Comparison of ENCODE assay signal across 8 cellular contexts in genomic region chr17:35795007-35795870, GRCh38. TPM values are rescaled to one million over a fixed set of nuclear protein-coding genes. Genes with fewer than 3 reads are reported as not detected.
DNase-seq lines count a peak whose midpoint lies in the region; ATAC-seq, FAIRE-seq and TF ChIP-seq lines count a peak whose summit lies in the region.

Gene MMP28 (minus strand): TSS chr17:35795641. CDS start chr17:35795377, 264 bp downstream.

- no peaks in the 10 kb centered on the region for H3K36me3 ChIP-seq in SK-N-SH (replicated peaks in 1 of 2; ENCODE audit: control insufficient read depth in 1 of 2, insufficient read depth in 2 of 2, low read length in 1 of 2)
- no peaks in the 10 kb centered on the region for H3K36me3 ChIP-seq in K562 (ENCODE audit: control insufficient read depth, insufficient read depth, low read length)
- H3K36me3 ChIP-seq in smooth muscle cell (ENCODE audit: low read depth) = no peaks in the 10 kb centered on the region

- CTCF ChIA-PET in SK-N-SH (lab: Yijun Ruan, JAX) (interaction anchor here (0.7 to 7.0 kb wide), 8 partner anchors 8 to 33 kb away, joined by 3 to 99 read pairs (median 4); partner anchors contain the start of gene TAF15), K562 (lab: Yijun Ruan, JAX; ENCODE audit: low intra/inter-chr PET ratio) (interaction anchor here (0.6 kb wide), 1 partner anchor 31 kb away, joined by 3 read pairs; no protein-coding TSS in a partner anchor)

- H3K9me3 ChIP-seq in SK-N-SH (no peaks in the 10 kb centered on the region), K562 (replicated peaks; ENCODE audit: control insufficient read depth, insufficient read depth, low read depth, low read length) (no peaks in the 10 kb centered on the region), smooth muscle cell (replicated peaks; ENCODE audit: low read depth) (no peaks in the 10 kb centered on the region)

- peaks cover 0 to 44% of the 10 kb centered on the region in 2 experiments; a peak in 2 of 4 replicates for H3K4me1 ChIP-seq in SK-N-SH (ENCODE audit: control insufficient read depth in 1 of 2, insufficient read depth in 2 of 2, low read depth in 1 of 2, low read length in 1 of 2)
- peaks cover 0 to 14% of the 10 kb centered on the region in 2 experiments; a peak in 4 of 5 replicates for H3K4me1 ChIP-seq in K562 (replicated peaks in 1 of 2; ENCODE audit: control insufficient read depth in 2 of 2, insufficient read depth in 2 of 2, low read length in 2 of 2)
- H3K4me1 ChIP-seq in smooth muscle cell (ENCODE audit: low read depth) = no peaks in the 10 kb centered on the region

- TF ChIP-seq RAD21 in SK-N-SH (IDR thresholded peaks at IDR 0.05; ENCODE audit: low read length) (no peak), K562 (CRISPR knock-in tag; conservative IDR thresholded peaks at IDR 0.05 in 1 of 2, IDR thresholded peaks at IDR 0.05 in 1 of 2) (no peak)

- H3K9me2 ChIP-seq in SK-N-SH = no peaks in the 10 kb centered on the region

- no peak for FAIRE-seq in K562 (lab: Jason Lieb, UNC)

- H2AFZ ChIP-seq in SK-N-SH (ENCODE audit: low read depth) (no peak within 1 kb of the TSS), K562 (ENCODE audit: low read depth, low read length) (0 out of 2 replicates have a peak within 1 kb of the TSS, but pooled peaks have one; percentile 53), smooth muscle cell (ENCODE audit: low read depth) (peak within 1 kb of the TSS; percentile 74)

- H3K27me3 ChIP-seq in SK-N-SH (ENCODE audit: insufficient read depth) = peaks cover 47% of the 10 kb centered on the region
- peaks cover 48 to 72% of the 10 kb centered on the region in 2 experiments for H3K27me3 ChIP-seq in K562 (ENCODE audit: control insufficient read depth in 2 of 2, insufficient read depth in 2 of 2, low read length in 2 of 2)
- H3K27me3 ChIP-seq in smooth muscle cell (ENCODE audit: low read depth) = no peaks in the 10 kb centered on the region

- H3F3A ChIP-seq in SK-N-SH (replicated peaks; ENCODE audit: insufficient read depth) (no peaks in the 10 kb centered on the region), smooth muscle cell (ENCODE audit: low read depth) (peaks cover 15% of the 10 kb centered on the region)

- H3K9ac ChIP-seq in SK-N-SH (no peak within 1 kb of the TSS), K562 (ENCODE audit: insufficient read depth in 1 of 2, low read depth in 2 of 2, low read length in 2 of 2) (peak within 1 kb of the TSS in 1 of 2 experiments; percentile 64; a peak in 2 of 4 replicates), smooth muscle cell (ENCODE audit: low read depth) (no peak within 1 kb of the TSS)

- TF ChIP-seq CTCF in SK-N-SH (IDR thresholded peaks at IDR 0.05) (no peak), K562 (IDR thresholded peaks at IDR 0.05 in 2 of 3, conservative IDR thresholded peaks at IDR 0.05 in 1 of 3; ENCODE audit: insufficient read depth in 2 of 3, low read depth in 1 of 3, low read length in 3 of 3) (no peak), smooth muscle cell (IDR thresholded peaks at IDR 0.05; ENCODE audit: borderline replicate concordance, insufficient read depth, poor library complexity, severe bottlenecking) (no peak)

- 24% methylated on average over 36 of the region's 89 CpGs for WGBS in SK-N-SH (ENCODE audit: low lambda C conversion rate)
- 7% methylated on average over 42 of the region's 89 CpGs for WGBS in K562 (ENCODE audit: insufficient coverage, low coverage, missing lambda C conversion rate)
- 1% methylated on average over 58 of the region's 89 CpGs for WGBS in smooth muscle cell (ENCODE audit: low lambda C conversion rate)

- no TSS peak for BruUV-seq in K562 (replicated peaks; lab: Mats Ljungman, UMichigan)

- peak within 1 kb of the TSS; percentile 77 for H3K4me2 ChIP-seq in SK-N-SH
- H3K4me2 ChIP-seq in K562 (ENCODE audit: insufficient read depth, low read length) = peak within 1 kb of the TSS; percentile 59
- peak within 1 kb of the TSS; percentile 93 for H3K4me2 ChIP-seq in smooth muscle cell

- POLR2A ChIA-PET in SK-N-SH (lab: Yijun Ruan, JAX) (interaction anchor here (0.7 kb wide), 1 partner anchor 31 kb away, joined by 3 read pairs; no protein-coding TSS in a partner anchor), K562 (lab: Yijun Ruan, JAX) (interaction anchor here (0.7 to 2.0 kb wide), 3 partner anchors 9 to 301 kb away, joined by 4 to 13 read pairs (median 5); partner anchors contain the start of gene TAF15)

- in situ Hi-C loops in K562 (cut with MboI) = no loop called here

- H3K9me1 ChIP-seq in K562 (ENCODE audit: control insufficient read depth, insufficient read depth, low read length) = no peaks in the 10 kb centered on the region

- H3K27ac ChIP-seq in SK-N-SH (ENCODE audit: low read depth in 2 of 2, low read length in 1 of 2) (peak within 1 kb of the TSS in 1 of 2 experiments; percentile 53; a peak in 1 of 4 replicates), K562 (ENCODE audit: extremely low read depth, low read depth, low read length) (no peak within 1 kb of the TSS), smooth muscle cell (ENCODE audit: low read depth) (no peak within 1 kb of the TSS)

- intact Hi-C loops in K562 (cut with micrococcal nuclease) = no loop called here

- DNase-seq in NCI-H1417 (lab: John Stamatoyannopoulos, UW) (peak; percentile 44 to 78 (median 77)), NCI-H1417 treated with DMSO at 0.1 percent for 48 hours (lab: John Stamatoyannopoulos, UW) (no peak), SK-N-SH (peak; percentile 86), K562 (ENCODE audit: extremely low read depth in 1 of 4, low spot score in 3 of 4) (peak; percentile 43 to 74 (median 66)), iPS-NIHi11 (ENCODE audit: low spot score) (peak; percentile 82), smooth muscle cell (lab: John Stamatoyannopoulos, UW; ENCODE audit: unreplicated experiment) (no peak), globus pallidus (ENCODE audit: low spot score) (no peak)

- no peak for TF ChIP-seq POLR2A in K562 (conservative IDR thresholded peaks at IDR 0.05)

- no peak for TF ChIP-seq EP300 in SK-N-SH (IDR thresholded peaks at IDR 0.05; ENCODE audit: borderline replicate concordance in 1 of 2, low read depth in 1 of 2, low read length in 1 of 2)
- no peak for TF ChIP-seq EP300 in K562 (IDR thresholded peaks at IDR 0.05; ENCODE audit: low read length)

- H3K4me3 ChIP-seq in SK-N-SH (ENCODE audit: low read depth in 2 of 2, low read length in 1 of 2) (peak within 1 kb of the TSS; percentile 55 to 56; a peak in 3 of 4 replicates), K562 (peak within 1 kb of the TSS; percentile 4; the same call in 1 of the 2 replicates), smooth muscle cell (peak within 1 kb of the TSS; percentile 65)

- no peaks in the 10 kb centered on the region for H4K20me1 ChIP-seq in SK-N-SH (ENCODE audit: insufficient read depth)
- H4K20me1 ChIP-seq in K562 (replicated peaks; ENCODE audit: control insufficient read depth, insufficient read depth, low read length) = peaks cover 4% of the 10 kb centered on the region; the same call in 1 of the 2 replicates
- no peaks in the 10 kb centered on the region for H4K20me1 ChIP-seq in smooth muscle cell (ENCODE audit: low read depth)

- ATAC-seq in K562 (peak; percentile 82), HG02623 (IDR thresholded peaks at IDR 0.05; ENCODE audit: unreplicated experiment) (no peak)

- H3K79me2 ChIP-seq in SK-N-SH (ENCODE audit: insufficient read depth) (no peaks in the 10 kb centered on the region), K562 (ENCODE audit: control insufficient read depth, insufficient read depth, low read length) (no peaks in the 10 kb centered on the region), smooth muscle cell (ENCODE audit: low read depth) (peaks cover 32% of the 10 kb centered on the region)

TF ChIP-seq in SK-N-SH, 30 proteins besides CTCF, POLR2A, EP300 and RAD21 (continues in another document):
- TF ChIP-seq MXI1 (IDR thresholded peaks at IDR 0.05; ENCODE audit: low read depth, low read length) (no peak), USF1 (IDR thresholded peaks at IDR 0.05; ENCODE audit: borderline replicate concordance, low read depth) (no peak), JUND (IDR thresholded peaks at IDR 0.05) (no peak)

TF ChIP-seq in K562, 482 proteins besides CTCF, POLR2A, EP300 and RAD21 (continues in another document):
- TF ChIP-seq EGR1 (conservative IDR thresholded peaks at IDR 0.05) = peak; percentile 45
- peak in 1 of 2 experiments; percentile 15 for TF ChIP-seq E2F6 (IDR thresholded peaks at IDR 0.05; ENCODE audit: borderline replicate concordance in 1 of 2, extremely low read depth in 1 of 2, insufficient read depth in 1 of 2, insufficient read length in 1 of 2, low read depth in 1 of 2, low read length in 1 of 2, poor library complexity in 1 of 2, severe bottlenecking in 1 of 2)
- peak in 1 of 2 experiments; percentile 40; a peak in 1 of 4 replicates for TF ChIP-seq SRF (CRISPR knock-in tag; IDR thresholded peaks at IDR 0.05)
- TF ChIP-seq TCF7 (IDR thresholded peaks at IDR 0.05; ENCODE audit: borderline replicate concordance) = no peak
- no peak for TF ChIP-seq FOXJ3 (CRISPR knock-in tag; IDR thresholded peaks at IDR 0.05)
- TF ChIP-seq FOXJ2 (tag; IDR thresholded peaks at IDR 0.05) = no peak

RNA-seq across cellular contexts. Expression of gene MMP28, which starts in this region (rescaled TPM):
- polyA plus RNA-seq in SK-N-SH (2012; rRNA removed) (0.23 and 0.33 TPM in 2 replicates), K562 (2011; rRNA removed) (not detected in 2 replicates), K562 (2014; fragmentation: Illumina TruSeq; extraction: Trizol) (not detected in 2 replicates), K562 (2014; fragmentation: Nextera tagmentation; extraction: Ambion mirVana) (not detected), K562 (2014; rRNA removed) (not detected in 2 replicates), smooth muscle cell (25.7 and 51.4 TPM in 2 replicates)
- polyA plus RNA-seq in SK-N-SH (2012; cell fraction: cytosol; rRNA removed) = 0.30 and 0.52 TPM in 2 replicates
- 0.32 and 0.40 TPM in 2 replicates for polyA plus RNA-seq in SK-N-SH (2012; cell fraction: nucleus; rRNA removed)
- total RNA-seq in K562 (2011; cell fraction: chromatin; rRNA removed; ENCODE audit: low replicate concordance) = not detected in 2 replicates
- total RNA-seq in K562 (2011; cell fraction: nucleolus; rRNA removed) = not detected in 2 replicates
- total RNA-seq in K562 (2011; cell fraction: nucleoplasm; rRNA removed) = not detected in 2 replicates
- total RNA-seq in K562 (2014; rRNA removed) (not detected in 2 replicates), K562 (2014; rRNA removed; fragmentation: Illumina TruSeq; extraction: Trizol) (not detected in 2 replicates), K562 (2015; rRNA removed; fragmentation: Illumina TruSeq; extraction: Trizol) (not detected in 2 replicates), K562 (2021) (not detected in 2 replicates), smooth muscle cell (38.0 and 50.0 TPM in 2 replicates)
- not detected in 2 replicates for polyA plus RNA-seq in K562 (2011; cell fraction: cytosol; rRNA removed)
- not detected in 2 replicates for polyA plus RNA-seq in K562 (2011; cell fraction: nucleus; rRNA removed)
- not detected in 2 replicates for polyA plus RNA-seq in K562 (2012)
- polyA minus RNA-seq in K562 (2011; rRNA and poly(A)+ RNA removed) = not detected in 2 replicates
- polyA minus RNA-seq in K562 (2011; cell fraction: cytosol; rRNA and poly(A)+ RNA removed) = not detected in 2 replicates
- 0.27 TPM in 1 of 2 replicates, not detected in the other for polyA minus RNA-seq in K562 (2011; cell fraction: nucleus; rRNA and poly(A)+ RNA removed)

Comparison
In these comparisons a context has a peak if more than half of its experiments do, and no peak if none do; other contexts are left out.
1. RNA of gene MMP28 (total RNA-seq): 38.0 to 50.0 TPM in smooth muscle cell; not detected in K562; every median in the first group is over 10 times any median in the second.
2. RNA of gene MMP28 (polyA plus RNA-seq): 25.7 to 51.4 TPM in smooth muscle cell; 0.23 to 0.52 TPM in SK-N-SH and not detected in K562; every median in the first group is over 10 times any median in the second.
3. DNase-seq: peak in NCI-H1417 (3 of 3) and iPS-NIHi11 (single experiment); none in NCI-H1417 treated with DMSO at 0.1 percent for 48 hours (single experiment), smooth muscle cell (single experiment) and globus pallidus (single experiment).
4. Peak in DNase-seq, H3K4me3 ChIP-seq and H3K4me2 ChIP-seq in SK-N-SH; RNA of the gene not detected or under 1 TPM.
5. Peak in DNase-seq, ATAC-seq, H3K4me3 ChIP-seq and H3K4me2 ChIP-seq in K562; RNA of the gene not detected or under 1 TPM.
6. H3K4me3 ChIP-seq: peak in every context shown above with its lines; median percentile 65 in smooth muscle cell; 56 in SK-N-SH; 4 in K562.
7. Peak in every context shown above with its lines, with median percentiles within 50 percentile points of each other: H3K4me2 ChIP-seq.